25 cellular contexts compared by ENCODE assay signal in genomic region chr7:29236649-29237048, GRCh38. TPM values are rescaled to one million over a fixed set of nuclear protein-coding genes. Genes with fewer than 3 reads are reported as not detected.
DNase-seq lines count a peak whose midpoint lies in the region; ATAC-seq and TF ChIP-seq lines count a peak whose summit lies in the region.
"Had no signal": no experiment of that assay in that cellular context is flagged by ENCODE, and none has a peak within 500 bp of the region (broad histone marks: within the 10 kb centered on the region; RNA-seq: fewer than 3 reads in every experiment).

No MANE protein-coding gene starts in this region.

- H3K9me3 ChIP-seq in SK-N-SH = no peaks in the 10 kb centered on the region
- H3K9me3 ChIP-seq in left ventricle myocardium inferior (replicated peaks) = no peaks in the 10 kb centered on the region
- H3K9me3 ChIP-seq in smooth muscle cell (replicated peaks; ENCODE audit: low read depth) = no peaks in the 10 kb centered on the region
- H3K9me3 ChIP-seq: A549 had no signal

- intact Hi-C loops in left ventricle myocardium superior (cut with micrococcal nuclease) = no loop called here
- intact Hi-C loops in left ventricle myocardium inferior (cut with micrococcal nuclease) = no loop called here

- TF ChIP-seq RAD21 in SK-N-SH (IDR thresholded peaks at IDR 0.05; ENCODE audit: low read length) = no peak

- POLR2A ChIA-PET in SK-N-SH (lab: Yijun Ruan, JAX) = interaction anchor here (0.7 kb wide), 1 partner anchor 57 kb away, joined by 3 read pairs; no protein-coding TSS in a partner anchor

- no peak for TF ChIP-seq EP300 in SK-N-SH (IDR thresholded peaks at IDR 0.05; ENCODE audit: borderline replicate concordance in 1 of 2, low read depth in 1 of 2, low read length in 1 of 2)

- CTCF ChIA-PET in SK-N-SH (lab: Yijun Ruan, JAX) = interaction anchor here (0.7 to 1.5 kb wide), 10 partner anchors 11 to 315 kb away, joined by 3 to 7 read pairs (median 3); partner anchors contain the start of gene CHN2

- in situ Hi-C loops in KBM-7 (cut with MboI; ENCODE audit: low pct_unique_long_range_greater_than_20kb, low sequenced_read_pairs) = no loop called here

- H3K4me2 ChIP-seq in SK-N-SH (no peak overlapping the region), smooth muscle cell (no peak overlapping the region)
- H3K4me2 ChIP-seq: A549; BLaER1 treated with 17β-estradiol and CSF1 and Interleukin-3, amounts not matched to agents 10 nM and 100 nM had no signal

- H3K36me3 ChIP-seq in SK-N-SH (replicated peaks in 1 of 2; ENCODE audit: control insufficient read depth in 1 of 2, insufficient read depth in 2 of 2, low read length in 1 of 2) = no peaks in the 10 kb centered on the region
- no peaks in the 10 kb centered on the region for H3K36me3 ChIP-seq in left ventricle myocardium inferior
- H3K36me3 ChIP-seq in smooth muscle cell (ENCODE audit: low read depth) = no peaks in the 10 kb centered on the region
- H3K36me3 ChIP-seq: BLaER1 treated with 17β-estradiol and CSF1 and Interleukin-3, amounts not matched to agents 10 nM and 100 nM had no signal

- no peak for ATAC-seq in SK-N-SH treated with all-trans-retinoic acid at 6 μM for 48 hours
- ATAC-seq in left ventricle myocardium superior = peak; percentile 68
- peak; percentile 7 for ATAC-seq in omental fat pad (ENCODE audit: low FRiP score)
- ATAC-seq: A549; CD8-positive, alpha-beta T cell; GM12878 had no signal

- no peak overlapping the region for H3K27ac ChIP-seq in SK-N-SH (ENCODE audit: low read depth in 2 of 2, low read length in 1 of 2)
- no peak overlapping the region for H3K27ac ChIP-seq in left ventricle myocardium inferior (replicated peaks)
- H3K27ac ChIP-seq in smooth muscle cell (ENCODE audit: low read depth) = peak overlapping the region; percentile 45
- H3K27ac ChIP-seq: 22Rv1; A549; BLaER1 treated with 17β-estradiol and CSF1 and Interleukin-3, amounts not matched to agents 10 nM and 100 nM; C4-2B had no signal

- no peak overlapping the region for H3K4me3 ChIP-seq in SK-N-SH (ENCODE audit: low read depth in 2 of 2, low read length in 1 of 2)
- no peak overlapping the region for H3K4me3 ChIP-seq in left ventricle myocardium inferior
- H3K4me3 ChIP-seq in smooth muscle cell = no peak overlapping the region
- H3K4me3 ChIP-seq: A549; BLaER1 treated with 17β-estradiol and CSF1 and Interleukin-3, amounts not matched to agents 10 nM and 100 nM; GM12878 had no signal

- H4K20me1 ChIP-seq in SK-N-SH (ENCODE audit: insufficient read depth) (no peaks in the 10 kb centered on the region), smooth muscle cell (ENCODE audit: low read depth) (no peaks in the 10 kb centered on the region)
- H4K20me1 ChIP-seq: BLaER1 treated with 17β-estradiol and CSF1 and Interleukin-3, amounts not matched to agents 10 nM and 100 nM had no signal

- H3K9ac ChIP-seq in SK-N-SH = no peak overlapping the region
- no peak overlapping the region for H3K9ac ChIP-seq in smooth muscle cell (ENCODE audit: low read depth)
- H3K9ac ChIP-seq: BLaER1 treated with 17β-estradiol and CSF1 and Interleukin-3, amounts not matched to agents 10 nM and 100 nM had no signal

- TF ChIP-seq CTCF in SK-N-SH (IDR thresholded peaks at IDR 0.05) = no peak
- no peak for TF ChIP-seq CTCF in left ventricle myocardium inferior (IDR thresholded peaks at IDR 0.05; ENCODE audit: borderline replicate concordance)
- TF ChIP-seq CTCF in omental fat pad (IDR thresholded peaks at IDR 0.05) = no peak
- no peak for TF ChIP-seq CTCF in smooth muscle cell (IDR thresholded peaks at IDR 0.05; ENCODE audit: borderline replicate concordance, insufficient read depth, poor library complexity, severe bottlenecking)

- H3K27me3 ChIP-seq in SK-N-SH (ENCODE audit: insufficient read depth) (no peaks in the 10 kb centered on the region), left ventricle myocardium inferior (ENCODE audit: low read depth) (no peaks in the 10 kb centered on the region), smooth muscle cell (ENCODE audit: low read depth) (no peaks in the 10 kb centered on the region)
- H3K27me3 ChIP-seq: BLaER1 treated with 17β-estradiol and CSF1 and Interleukin-3, amounts not matched to agents 10 nM and 100 nM had no signal

- H3K79me2 ChIP-seq in SK-N-SH (ENCODE audit: insufficient read depth) (no peaks in the 10 kb centered on the region), smooth muscle cell (ENCODE audit: low read depth) (no peaks in the 10 kb centered on the region)

- no peaks in the 10 kb centered on the region for H3K9me2 ChIP-seq in SK-N-SH

- H3K4me1 ChIP-seq in SK-N-SH (ENCODE audit: control insufficient read depth in 1 of 2, insufficient read depth in 2 of 2, low read depth in 1 of 2, low read length in 1 of 2) = no peaks in the 10 kb centered on the region; a peak in 1 of 4 replicates
- H3K4me1 ChIP-seq in left ventricle myocardium inferior = peaks cover 17% of the 10 kb centered on the region
- H3K4me1 ChIP-seq in smooth muscle cell (ENCODE audit: low read depth) = peaks cover 10% of the 10 kb centered on the region
- H3K4me1 ChIP-seq: A549; BLaER1 treated with 17β-estradiol and CSF1 and Interleukin-3, amounts not matched to agents 10 nM and 100 nM had no signal

- 0 out of 2 replicates have a peak overlapping the region, but pooled peaks have one; percentile 7 for H2AFZ ChIP-seq in SK-N-SH (ENCODE audit: low read depth)
- no peak overlapping the region for H2AFZ ChIP-seq in smooth muscle cell (ENCODE audit: low read depth)

- no peaks in the 10 kb centered on the region for H3F3A ChIP-seq in SK-N-SH (replicated peaks; ENCODE audit: insufficient read depth)
- H3F3A ChIP-seq in smooth muscle cell (ENCODE audit: low read depth) = peaks cover 5% of the 10 kb centered on the region

- no peak for DNase-seq in SK-N-SH
- no peak for DNase-seq in left ventricle myocardium superior
- DNase-seq in left ventricle myocardium inferior = no peak
- no peak for DNase-seq in omental fat pad (ENCODE audit: low spot score)
- DNase-seq in smooth muscle cell (lab: John Stamatoyannopoulos, UW; ENCODE audit: unreplicated experiment) = no peak
- no peak for DNase-seq in KBM-7
- DNase-seq in MV-4-11 (lab: John Stamatoyannopoulos, UW) = no peak
- DNase-seq: CD4-positive, alpha-beta T cell; CD8-positive, alpha-beta T cell; COR-L47; DMS 273 treated with DMSO at 0.1 percent for 48 hours; DMS153; DMS53; DMS79; DND-41; EL; GDM1 had no signal

TF ChIP-seq in SK-N-SH, 30 proteins besides CTCF, POLR2A, EP300 and RAD21 (continues in another document):
- TF ChIP-seq PBX3 (IDR thresholded peaks at IDR 0.05) (no peak), FOXM1 (IDR thresholded peaks at IDR 0.05; ENCODE audit: low read depth) (no peak), IRF3 (IDR thresholded peaks at IDR 0.05; ENCODE audit: low read depth, low read length) (no peak)

TF ChIP-seq in SK-N-SH treated with all-trans-retinoic acid at 6 μM for 48 hours, 23 proteins besides CTCF, POLR2A, EP300 and RAD21 (continues in another document):
- TF ChIP-seq CSRNP3 (CRISPR knock-in tag; IDR thresholded peaks at IDR 0.05) = no peak
- no peak for TF ChIP-seq ZC3H10 (CRISPR knock-in tag; IDR thresholded peaks at IDR 0.05)
- TF ChIP-seq ZNF70 (CRISPR knock-in tag; IDR thresholded peaks at IDR 0.05) = no peak
- no peak for TF ChIP-seq CREB5 (CRISPR knock-in tag; IDR thresholded peaks at IDR 0.05; ENCODE audit: low read depth)
- TF ChIP-seq PATZ1 (CRISPR knock-in tag; IDR thresholded peaks at IDR 0.05; ENCODE audit: borderline replicate concordance) = no peak

RNA-seq across cellular contexts. Expression of gene CHN2, which starts 42.1 kb away (rescaled TPM):
- polyA plus RNA-seq in SK-N-SH (2012; rRNA removed) (0.02 TPM in 1 of 2 replicates, not detected in the other), smooth muscle cell (7.4 and 15.7 TPM in 2 replicates)
- 0.13 and 0.14 TPM in 2 replicates for polyA plus RNA-seq in SK-N-SH (2012; cell fraction: cytosol; rRNA removed)
- 0.13 TPM in 1 of 2 replicates, not detected in the other for polyA plus RNA-seq in SK-N-SH (2012; cell fraction: nucleus; rRNA removed)
- total RNA-seq in left ventricle myocardium superior (32.2 TPM), left ventricle myocardium inferior (36.1 TPM), omental fat pad (10 to 100 TPM in 3 of 4 donors, 1 to 10 TPM in 1; 7.6 to 25.9 (median 17.8) TPM), smooth muscle cell (14.0 and 20.7 TPM in 2 replicates)
- total RNA-seq: G401 had no signal
- polyA plus RNA-seq: BJ had no signal
